ENCODE assay signal across 13 cellular contexts in genomic region chr2:135055182-135055786, GRCh38. TPM values are rescaled to one million over a fixed set of nuclear protein-coding genes. Genes with fewer than 3 reads are reported as not detected.
DNase-seq lines count a peak whose midpoint lies in the region.
"Had no signal": no experiment of that assay in that cellular context is flagged by ENCODE, and none has a peak within 500 bp of the region (broad histone marks: within the 10 kb centered on the region; RNA-seq: fewer than 3 reads in every experiment).

No MANE protein-coding gene starts in this region.

- no peaks in the 10 kb centered on the region for H3K27me3 ChIP-seq in ACC112 (ENCODE audit: insufficient read depth, low read length)
- H3K27me3 ChIP-seq: spleen had no signal

- no peak overlapping the region for H2AFZ ChIP-seq in ACC112 (ENCODE audit: low read length, unreplicated experiment)

- peaks cover 17% of the 10 kb centered on the region for H3K4me1 ChIP-seq in ACC112 (ENCODE audit: control insufficient read depth, insufficient read depth, low read length, unreplicated experiment)

- H3K36me3 ChIP-seq in ACC112 (ENCODE audit: insufficient read depth, low read length) = no peaks in the 10 kb centered on the region

- H3K36me3 Mint-ChIP-seq in activated naive CD8-positive, alpha-beta T cell treated with anti-CD3 and anti-CD28 coated beads for 36 hours = peaks cover 44% of the 10 kb centered on the region

- peak overlapping the region; percentile 95 for H3K4me3 ChIP-seq in ACC112 (ENCODE audit: low read depth, low read length)
- H3K4me3 ChIP-seq: spleen had no signal

- peaks cover 56% of the 10 kb centered on the region for H3K4me1 Mint-ChIP-seq in activated naive CD8-positive, alpha-beta T cell treated with anti-CD3 and anti-CD28 coated beads for 36 hours

- peaks cover 4% of the 10 kb centered on the region for H3K27me3 Mint-ChIP-seq in activated naive CD8-positive, alpha-beta T cell treated with anti-CD3 and anti-CD28 coated beads for 36 hours

- peaks cover 63% of the 10 kb centered on the region for H3K79me2 ChIP-seq in ACC112 (ENCODE audit: control insufficient read depth, insufficient read depth, low read length, unreplicated experiment)

- DNase-seq in GM04504 (ENCODE audit: low read depth) = peak; percentile 28
- DNase-seq in activated naive CD8-positive, alpha-beta T cell treated with anti-CD3 and anti-CD28 coated beads for 36 hours = no peak
- DNase-seq in glomerular visceral epithelial cell (ENCODE audit: extremely low spot score) = peak; percentile 54
- no peak for DNase-seq in head of caudate nucleus
- DNase-seq in activated CD8-positive, alpha-beta memory T cell treated with anti-CD3 and anti-CD28 coated beads for 24 hours = no peak
- no peak for DNase-seq in stimulated activated CD8-positive, alpha-beta memory T cell treated with anti-CD3 and anti-CD28 coated beads, Interleukin-4, amount 100 ng/mL, for 48 hours
- DNase-seq in activated naive CD4-positive, alpha-beta T cell treated with Interleukin-2 at 50 U/mL for 16 hours = no peak
- DNase-seq: COR-L47, GOT3, Right ventricle myocardium superior, spleen had no signal

- H3K9me3 Mint-ChIP-seq in activated naive CD8-positive, alpha-beta T cell treated with anti-CD3 and anti-CD28 coated beads for 36 hours = peaks cover 1% of the 10 kb centered on the region

- peak overlapping the region; percentile 74 for H3K27ac Mint-ChIP-seq in activated naive CD8-positive, alpha-beta T cell treated with anti-CD3 and anti-CD28 coated beads for 36 hours

- H3K27ac ChIP-seq in ACC112 (ENCODE audit: low read depth, low read length) = peak overlapping the region; percentile 46
- H3K27ac ChIP-seq: spleen had no signal

- H3K4me3 Mint-ChIP-seq in activated naive CD8-positive, alpha-beta T cell treated with anti-CD3 and anti-CD28 coated beads for 36 hours = peak overlapping the region; percentile 73

- intact Hi-C loops in head of caudate nucleus (cut with DNase I) = loop anchor here (10.0 kb wide), 1 partner anchor 480 kb away; the partner anchor contains the start of genes R3HDM1 and ZRANB3

RNA-seq across cellular contexts. Expression of gene RAB3GAP1, which starts 3.2 kb away (rescaled TPM):
- 10 to 100 TPM; 28.5 to 28.8 TPM for total RNA-seq in activated naive CD8-positive, alpha-beta T cell treated with anti-CD3 and anti-CD28 coated beads for 36 hours

RNA-seq across cellular contexts. Expression of gene MAP3K19, which starts 8.0 kb away (rescaled TPM):
- total RNA-seq in activated naive CD8-positive, alpha-beta T cell treated with anti-CD3 and anti-CD28 coated beads for 36 hours = not detected
- total RNA-seq: liver, Right ventricle myocardium superior, spleen had no signal

Comparison
In these comparisons a context has a peak if more than half of its experiments do, and no peak if none do; other contexts are left out.
1. DNase-seq: peak in GM04504 (single experiment) and glomerular visceral epithelial cell (single experiment); none in activated naive CD8-positive, alpha-beta T cell treated with anti-CD3 and anti-CD28 coated beads for 36 hours (single experiment), head of caudate nucleus (0 of 42), activated CD8-positive, alpha-beta memory T cell treated with anti-CD3 and anti-CD28 coated beads for 24 hours (single experiment), stimulated activated CD8-positive, alpha-beta memory T cell treated with anti-CD3 and anti-CD28 coated beads, Interleukin-4, amount 100 ng/mL, for 48 hours (single experiment) and activated naive CD4-positive, alpha-beta T cell treated with Interleukin-2 at 50 U/mL for 16 hours (single experiment).